ENCODE assay signal across 11 cellular contexts in the genomic region with DNA sequence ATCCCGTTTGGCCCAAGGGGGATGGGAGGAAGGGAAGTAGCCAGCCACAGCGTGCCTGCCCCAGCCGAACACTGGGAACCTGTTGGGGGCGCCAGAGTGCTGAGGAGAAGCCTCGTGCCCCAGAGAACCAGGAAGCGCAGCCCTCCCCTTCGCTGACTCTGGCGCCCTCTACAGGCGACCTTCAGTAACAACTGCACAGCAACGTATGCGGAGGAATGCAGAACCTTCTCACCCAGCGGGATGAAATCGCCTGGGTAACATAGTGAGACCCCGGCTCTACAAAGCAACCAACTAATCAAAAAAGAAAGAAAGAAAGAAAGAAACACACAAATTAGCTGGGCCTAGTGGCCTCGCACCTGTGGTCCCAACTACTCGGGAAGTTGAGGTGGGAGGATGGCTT. TPM values are rescaled to one million over a fixed set of nuclear protein-coding genes. Genes with fewer than 3 reads are reported as not detected.
"Had no signal": no experiment of that assay in that cellular context is flagged by ENCODE, and none has a peak within 500 bp of the region (broad histone marks: within the 10 kb centered on the region; RNA-seq: fewer than 3 reads in every experiment).

A gene with protein sequence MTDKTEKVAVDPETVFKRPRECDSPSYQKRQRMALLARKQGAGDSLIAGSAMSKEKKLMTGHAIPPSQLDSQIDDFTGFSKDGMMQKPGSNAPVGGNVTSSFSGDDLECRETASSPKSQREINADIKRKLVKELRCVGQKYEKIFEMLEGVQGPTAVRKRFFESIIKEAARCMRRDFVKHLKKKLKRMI (minus strand): TSS at position 101 of the 400 bp plus-strand sequence. CDS start 3,774 bp downstream, outside the sequence.

RNA-seq across cellular contexts. Expression of the gene that starts here (rescaled TPM):
- total RNA-seq: OCI-LY7, PC-3, PC-9, Peyer's patch, Right ventricle myocardium inferior, Right ventricle myocardium superior, RPMI7951, SJCRH30, SJSA1, T-cell had no signal
- polyA plus RNA-seq: SK-N-SH had no signal
